Comparison of ENCODE assay signal across 8 cellular contexts in genomic region chr1:161905269-161905884, GRCh38.
DNase-seq lines count a peak whose midpoint lies in the region; ATAC-seq and TF ChIP-seq lines count a peak whose summit lies in the region.

No MANE protein-coding gene starts in this region.

- H4K20me1 ChIP-seq in SU-DHL-6 (ENCODE audit: low read depth, low read length), result no peaks in the 10 kb centered on the region

- ATAC-seq in HG02623 (IDR thresholded peaks at IDR 0.05; ENCODE audit: unreplicated experiment) (peak; percentile 45), gastroesophageal sphincter (no peak), upper lobe of right lung (peak; percentile 76), omental fat pad (ENCODE audit: low FRiP score) (no peak), Right ventricle myocardium superior (ENCODE audit: poor library complexity) (no peak)

- H3K4me1 ChIP-seq in gastroesophageal sphincter (peaks cover 0 to 14% (median 0%) of the 10 kb centered on the region in 3 donors), upper lobe of right lung (no peaks in the 10 kb centered on the region)

- intact Hi-C loops in upper lobe of right lung (cut with DNase I) (no loop called here), Right ventricle myocardium superior (cut with DNase I) (no loop called here)

- no peak overlapping the region for H2AFZ ChIP-seq in SU-DHL-6 (ENCODE audit: low read depth, low read length, severe bottlenecking)

- H3K36me3 ChIP-seq in SU-DHL-6 (ENCODE audit: low read length) (no peaks in the 10 kb centered on the region), gastroesophageal sphincter (no peaks in the 10 kb centered on the region), upper lobe of right lung (no peaks in the 10 kb centered on the region)

- no peak overlapping the region for H3K27ac ChIP-seq in SU-DHL-6 (ENCODE audit: low read depth, low read length)
- H3K27ac ChIP-seq in gastroesophageal sphincter, result no peak overlapping the region
- no peak overlapping the region for H3K27ac ChIP-seq in upper lobe of right lung
- H3K27ac ChIP-seq in substantia nigra (ENCODE audit: low read depth, low read length, poor library complexity, severe bottlenecking), result no peak overlapping the region

- DNase-seq in D341Med (ENCODE audit: low spot score), result peak; percentile 55
- DNase-seq in upper lobe of right lung, result no peak
- no peak for DNase-seq in omental fat pad (ENCODE audit: low spot score)
- no peak for DNase-seq in Right ventricle myocardium superior
- no peak for DNase-seq in substantia nigra (lab: John Stamatoyannopoulos, UW)

- peak; percentile 43 for TF ChIP-seq CTCF in SU-DHL-6 (IDR thresholded peaks at IDR 0.05; ENCODE audit: insufficient read depth, low read length, poor library complexity, severe bottlenecking)
- TF ChIP-seq CTCF in gastroesophageal sphincter (IDR thresholded peaks at IDR 0.05), result peak in 3 of 4 experiments; percentile 29 to 39 (median 33)
- peak; percentile 53 for TF ChIP-seq CTCF in upper lobe of right lung (IDR thresholded peaks at IDR 0.05)
- TF ChIP-seq CTCF in omental fat pad (IDR thresholded peaks at IDR 0.05), result no peak

- no peak for TF ChIP-seq EP300 in gastroesophageal sphincter (IDR thresholded peaks at IDR 0.05)

- H3K9me3 ChIP-seq in SU-DHL-6 (ENCODE audit: insufficient read depth, low read length) (no peaks in the 10 kb centered on the region), gastroesophageal sphincter (no peaks in the 10 kb centered on the region), upper lobe of right lung (no peaks in the 10 kb centered on the region)

- H3K27me3 ChIP-seq in SU-DHL-6 (ENCODE audit: low read length) (no peaks in the 10 kb centered on the region), gastroesophageal sphincter (no peaks in the 10 kb centered on the region), upper lobe of right lung (no peaks in the 10 kb centered on the region)

- H3F3A ChIP-seq in SU-DHL-6 (ENCODE audit: insufficient read depth), result no peaks in the 10 kb centered on the region; the same call in 1 of the 2 replicates

- no peak overlapping the region for H3K4me3 ChIP-seq in SU-DHL-6 (ENCODE audit: insufficient read depth, low read length, poor library complexity, severe bottlenecking)
- no peak overlapping the region for H3K4me3 ChIP-seq in gastroesophageal sphincter
- no peak overlapping the region for H3K4me3 ChIP-seq in upper lobe of right lung

- H3K79me2 ChIP-seq in SU-DHL-6 (ENCODE audit: insufficient read depth, low read length), result no peaks in the 10 kb centered on the region

- H3K4me2 ChIP-seq in SU-DHL-6 (ENCODE audit: low read depth, low read length, poor library complexity, severe bottlenecking), result no peak overlapping the region

- WGBS in gastroesophageal sphincter (ENCODE audit: low coverage in 1 of 2), 2 donors, result 90 to 93% methylated on average over 2 to 3 of the region's 3 CpGs

- no peak overlapping the region for H3K9ac ChIP-seq in SU-DHL-6 (ENCODE audit: low read length)

- no peak for TF ChIP-seq POLR2A in gastroesophageal sphincter (IDR thresholded peaks at IDR 0.05)

- no peaks in the 10 kb centered on the region for H3K9me2 ChIP-seq in SU-DHL-6 (replicated peaks; ENCODE audit: insufficient read depth, low read length)

Comparison
In these comparisons a context has a peak if more than half of its experiments do, and no peak if none do; other contexts are left out.
1. ATAC-seq: peak in HG02623 (single experiment) and upper lobe of right lung (single experiment); none in gastroesophageal sphincter (single experiment), omental fat pad (single experiment) and Right ventricle myocardium superior (single experiment).
2. CTCF ChIP-seq: peak in SU-DHL-6 (single experiment), gastroesophageal sphincter (3 of 4) and upper lobe of right lung (single experiment); none in omental fat pad (0 of 3).